Comparison of ENCODE assay signal across 8 cellular contexts in the genomic region with DNA sequence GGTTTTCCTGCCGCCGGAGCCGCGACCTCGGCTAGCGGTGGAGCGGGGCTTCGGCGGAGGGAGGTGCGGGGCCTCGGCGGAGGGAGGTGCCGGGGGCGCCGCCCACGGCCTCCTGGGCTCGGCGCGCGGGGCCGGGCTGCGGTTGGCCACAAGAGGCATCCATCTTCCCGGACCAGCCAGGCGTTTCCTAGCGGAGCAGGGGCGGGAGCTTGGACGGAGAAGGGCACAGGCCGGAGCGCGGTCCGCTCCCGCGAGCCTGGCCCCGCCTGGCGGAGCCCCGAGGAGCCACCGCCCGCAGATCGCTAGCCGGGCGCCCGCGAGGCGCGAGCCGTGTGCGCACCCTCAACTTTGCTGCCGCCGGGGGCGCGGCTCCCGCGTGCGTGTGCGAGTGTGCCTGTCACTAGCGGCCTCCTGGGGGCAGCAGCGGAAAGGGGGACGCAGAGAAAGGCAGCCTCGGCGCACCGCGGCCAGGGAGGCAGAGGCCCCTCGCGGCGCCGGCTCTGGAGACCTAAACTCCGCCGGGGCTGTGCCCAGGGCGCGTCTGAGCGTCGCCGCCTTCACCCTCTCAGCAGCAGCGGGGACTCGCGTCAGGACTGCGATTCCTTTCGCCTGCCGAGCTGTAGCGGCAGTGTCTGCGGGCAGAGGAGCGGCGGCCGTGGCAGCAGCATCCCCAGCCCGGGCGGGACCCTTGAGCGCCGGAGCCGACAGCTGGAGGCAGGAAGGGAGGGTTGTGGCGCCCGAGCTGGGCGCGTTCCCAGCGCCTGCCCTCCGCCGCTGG. TPM values are rescaled to one million over a fixed set of nuclear protein-coding genes. Genes with fewer than 3 reads are reported as not detected.
DNase-seq lines count a peak whose midpoint lies in the region; ATAC-seq and TF ChIP-seq lines count a peak whose summit lies in the region.

No MANE protein-coding gene starts in this region.

- H3K4me1 Mint-ChIP-seq in GM23338: peaks cover 20% of the 10 kb centered on the region
- peaks cover 33% of the 10 kb centered on the region for H3K4me1 Mint-ChIP-seq in neural crest cell
- peaks cover 12% of the 10 kb centered on the region for H3K4me1 Mint-ChIP-seq in stimulated activated naive CD8-positive, alpha-beta T cell treated with anti-CD3 and anti-CD28 coated beads, Interleukin-15, amount 100 ng/mL, for 72 hours

- no peaks in the 10 kb centered on the region for H3K36me3 ChIP-seq in GM23338 (ENCODE audit: insufficient read depth)

- peak; percentile 87 for ATAC-seq in GM23338
- ATAC-seq in foreskin keratinocyte: peak; percentile 91
- peak; percentile 94 for ATAC-seq in stimulated activated naive CD8-positive, alpha-beta T cell treated with anti-CD3 and anti-CD28 coated beads, Interleukin-15, amount 100 ng/mL, for 72 hours

- H3F3A ChIP-seq in GM23338 (replicated peaks; ENCODE audit: low read depth): 0 out of 2 replicates have a peak, but pooled peaks cover 7% of the 10 kb centered on the region

- H3K36me3 Mint-ChIP-seq in GM23338 (ENCODE audit: low read depth) (peaks cover 2% of the 10 kb centered on the region; the same call in 1 of the 3 replicates), neural crest cell (ENCODE audit: low read depth) (no peaks in the 10 kb centered on the region)

- H3K4me2 ChIP-seq in GM23338: peak overlapping the region; percentile 100

- DNase-seq in Daoy (ENCODE audit: low read depth): peak; percentile 97
- DNase-seq in GM23338 (ENCODE audit: low spot score): peak; percentile 95
- peak; percentile 92 for DNase-seq in LHCN-M2 (ENCODE audit: low read depth)
- peak; percentile 88 for DNase-seq in RWPE1 (ENCODE audit: low spot score)
- DNase-seq in activated gamma-delta T cell (lab: John Stamatoyannopoulos, UW): peak; percentile 49
- DNase-seq in foreskin keratinocyte: peak; percentile 59 to 78
- peak; percentile 85 for DNase-seq in neural crest cell (ENCODE audit: low read depth, low spot score)
- peak; percentile 86 to 87 for DNase-seq in stimulated activated naive CD8-positive, alpha-beta T cell treated with anti-CD3 and anti-CD28 coated beads, Interleukin-15, amount 100 ng/mL, for 72 hours

- H3K27me3 ChIP-seq in GM23338 (ENCODE audit: insufficient read depth) (peaks cover 20% of the 10 kb centered on the region), foreskin keratinocyte (no peaks in the 10 kb centered on the region)

- H3K9me3 Mint-ChIP-seq in GM23338 (no peaks in the 10 kb centered on the region; the same call in 2 of the 3 replicates), neural crest cell (no peaks in the 10 kb centered on the region)
- H3K9me3 Mint-ChIP-seq in stimulated activated naive CD8-positive, alpha-beta T cell treated with anti-CD3 and anti-CD28 coated beads, Interleukin-15, amount 100 ng/mL, for 72 hours: no peaks in the 10 kb centered on the region

- H3K9me2 ChIP-seq in GM23338 (ENCODE audit: insufficient read depth): no peaks in the 10 kb centered on the region

- peak overlapping the region; percentile 99 for H3K4me3 ChIP-seq in GM23338

- CTCF ChIA-PET in RWPE1 (lab: Yijun Ruan, JAX): interaction anchor here (0.5 to 3.0 kb wide), 25 partner anchors 9 to 1905 kb away, joined by 3 to 16 read pairs (median 4); partner anchors contain the start of gene KICS2

- peaks cover 40% of the 10 kb centered on the region for H3K79me2 ChIP-seq in GM23338 (replicated peaks; ENCODE audit: insufficient read depth)

- peak overlapping the region; percentile 100 for H2AFZ ChIP-seq in GM23338

- H3K27ac ChIP-seq in GM23338 (ENCODE audit: low read depth): 0 out of 2 replicates have a peak overlapping the region, but pooled peaks have one; percentile 36
- H3K27ac ChIP-seq in RWPE1: peak overlapping the region; percentile 89
- H3K27ac ChIP-seq in foreskin keratinocyte: peak overlapping the region; percentile 24

- POLR2A ChIA-PET in RWPE1 (lab: Yijun Ruan, JAX; ENCODE audit: low non-redundant PET): interaction anchor here (0.6 to 1.6 kb wide), 3 partner anchors 78 to 378 kb away, joined by 3 to 7 read pairs (median 5); partner anchors contain the start of gene KICS2

- peak; percentile 60 to 87 for TF ChIP-seq CTCF in GM23338 (conservative IDR thresholded peaks at IDR 0.05; ENCODE audit: low read depth in 2 of 2)
- TF ChIP-seq CTCF in RWPE1 (conservative IDR thresholded peaks at IDR 0.05; ENCODE audit: low read depth): peak; percentile 94
- TF ChIP-seq CTCF in foreskin keratinocyte (conservative IDR thresholded peaks at IDR 0.05): peak; percentile 99
- TF ChIP-seq CTCF in neural crest cell (conservative IDR thresholded peaks at IDR 0.05): peak; percentile 90

- H3K27me3 Mint-ChIP-seq in GM23338 (ENCODE audit: insufficient read depth, low read depth, poor library complexity) (peaks cover 10% of the 10 kb centered on the region), neural crest cell (ENCODE audit: low read depth) (no peaks in the 10 kb centered on the region)
- peaks cover 42% of the 10 kb centered on the region for H3K27me3 Mint-ChIP-seq in stimulated activated naive CD8-positive, alpha-beta T cell treated with anti-CD3 and anti-CD28 coated beads, Interleukin-15, amount 100 ng/mL, for 72 hours

- H3K4me3 Mint-ChIP-seq in GM23338 (peak overlapping the region; percentile 81; the same call in 2 of the 3 replicates), neural crest cell (peak overlapping the region; percentile 86)
- H3K4me3 Mint-ChIP-seq in stimulated activated naive CD8-positive, alpha-beta T cell treated with anti-CD3 and anti-CD28 coated beads, Interleukin-15, amount 100 ng/mL, for 72 hours: peak overlapping the region; percentile 66 to 77

- H3K27ac Mint-ChIP-seq in GM23338 (no peak overlapping the region), neural crest cell (ENCODE audit: unreplicated experiment) (no peak overlapping the region)
- H3K27ac Mint-ChIP-seq in stimulated activated naive CD8-positive, alpha-beta T cell treated with anti-CD3 and anti-CD28 coated beads, Interleukin-15, amount 100 ng/mL, for 72 hours: no peak overlapping the region

- H3K4me1 ChIP-seq in GM23338 (ENCODE audit: insufficient read depth) (peaks cover 16% of the 10 kb centered on the region), foreskin keratinocyte (peaks cover 10% of the 10 kb centered on the region)

- peaks cover 4% of the 10 kb centered on the region for H4K20me1 ChIP-seq in GM23338 (replicated peaks; ENCODE audit: insufficient read depth)

TF ChIP-seq in GM23338, 12 proteins besides CTCF, POLR2A, EP300 and RAD21 (continues in another document):
- peak; percentile 35; the same call in 1 of the 2 replicates for TF ChIP-seq CREB1 (CRISPR knock-in tag; IDR thresholded peaks at IDR 0.05; ENCODE audit: low read depth)
- TF ChIP-seq POLR2AphosphoS5 (IDR thresholded peaks at IDR 0.05; ENCODE audit: low read depth): peak; percentile 49; the same call in 1 of the 2 replicates
- TF ChIP-seq ETS1 (IDR thresholded peaks at IDR 0.05): no peak

RNA-seq across cellular contexts. Expression of gene SRGAP1, which starts 0.7 kb away (rescaled TPM):
- total RNA-seq in Daoy (2014; rRNA removed; shearing (Covaris generic)): 0.91 and 1.7 TPM in 2 replicates
- total RNA-seq in GM23338 (2014; rRNA removed; shearing (Covaris generic)): 5.6 and 6.1 TPM in 2 replicates
- 8.1 and 8.3 TPM in 2 replicates for polyA plus RNA-seq in GM23338 (2016; fragmentation: Nextera tagmentation; extraction: Ambion mirVana)
- 3.7 and 4.2 TPM in 2 replicates for total RNA-seq in LHCN-M2 (2014; rRNA removed)
- 4.3 TPM for polyA plus RNA-seq in LHCN-M2 (2012)
- 14.7 and 14.8 TPM in 2 replicates for total RNA-seq in foreskin keratinocyte
- polyA plus RNA-seq in foreskin keratinocyte: 2.0 and 2.1 TPM in 2 replicates
- total RNA-seq in neural crest cell: 12.6 and 14.8 TPM in 2 replicates

Comparison
In these comparisons a context has a peak if more than half of its experiments do, and no peak if none do; other contexts are left out.
1. Peak in every context shown above with its lines: DNase-seq, ATAC-seq, H3K4me3 ChIP-seq and H3K27ac ChIP-seq.
2. H3K27ac ChIP-seq: peak in every context shown above with its lines; median percentile 89 in RWPE1; 36 in GM23338; 24 in foreskin keratinocyte.